In the genomic region with DNA sequence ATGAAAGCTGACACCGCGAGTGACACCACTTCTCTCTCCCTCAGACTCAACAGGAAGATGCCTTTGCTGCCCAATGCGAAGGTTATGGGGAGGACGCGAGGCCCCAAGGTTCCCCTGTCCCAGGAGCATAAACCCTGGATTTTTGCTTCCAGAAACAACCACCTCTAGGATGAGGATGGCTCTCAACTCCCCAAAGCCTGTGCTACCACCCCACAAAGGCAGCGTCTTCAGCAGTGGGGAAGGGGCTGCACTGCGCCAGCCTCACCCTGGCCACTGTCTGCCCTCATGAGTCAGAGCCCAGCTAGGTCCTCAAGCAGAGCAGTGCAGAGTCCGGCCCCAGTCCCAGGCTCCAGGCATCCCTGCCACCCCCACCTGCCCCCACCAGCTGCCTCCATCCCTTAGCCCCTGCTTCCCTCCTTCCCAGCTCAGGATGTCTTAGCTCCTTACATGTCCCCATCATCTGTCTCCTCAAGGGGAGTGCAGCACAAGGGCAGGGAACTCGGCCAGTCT, we compare ENCODE assay signal across 26 cellular contexts. TPM values are rescaled to one million over a fixed set of nuclear protein-coding genes. Genes with fewer than 3 reads are reported as not detected.
DNase-seq lines count a peak whose midpoint lies in the region; ATAC-seq, FAIRE-seq and TF ChIP-seq lines count a peak whose summit lies in the region.
"Had no signal": no experiment of that assay in that cellular context is flagged by ENCODE, and none has a peak within 500 bp of the region (broad histone marks: within the 10 kb centered on the region; RNA-seq: fewer than 3 reads in every experiment).

No MANE protein-coding gene starts in this region.

- intact Hi-C loops in kidney (cut with DNase I) (no loop called here), posterior vena cava (cut with DNase I) (no loop called here)

- H2BK5ac ChIP-seq in neuronal stem cell (ENCODE audit: low read length), result no peak overlapping the region

- WGBS in neuronal stem cell (ENCODE audit: extremely low coverage in 2 of 2, insufficient read length in 2 of 2, insufficient replicate concordance in 1 of 2), 2 donors, result no CpG with 5 or more reads among the region's 9 CpGs

- H3K4me1 ChIP-seq in kidney (ENCODE audit: control insufficient read depth in 1 of 2, insufficient read depth in 1 of 2, low read depth in 1 of 2, low read length in 2 of 2), result no peaks in the 10 kb centered on the region
- H3K4me1 ChIP-seq in neuronal stem cell (ENCODE audit: control insufficient read depth in 2 of 2, insufficient read depth in 1 of 2, low read depth in 1 of 2, low read length in 2 of 2), result no peaks in the 10 kb centered on the region

- no peak for TF ChIP-seq CTCF in kidney (IDR thresholded peaks at IDR 0.05; ENCODE audit: borderline replicate concordance, extremely low read depth, insufficient read depth)

- H3K4me3 ChIP-seq in kidney (ENCODE audit: low read length in 2 of 2) (no peak overlapping the region), neuronal stem cell (ENCODE audit: low read length in 2 of 2) (no peak overlapping the region)
- H3K4me3 ChIP-seq: GM23338 had no signal

- no peak overlapping the region for H4K8ac ChIP-seq in neuronal stem cell (ENCODE audit: low read depth, low read length)

- peak overlapping the region; percentile 1 for H3K18ac ChIP-seq in neuronal stem cell (ENCODE audit: low read length)

- no peaks in the 10 kb centered on the region for H3K79me1 ChIP-seq in neuronal stem cell (ENCODE audit: low read depth, low read length)

- no peak overlapping the region for H2BK120ac ChIP-seq in neuronal stem cell (ENCODE audit: low read depth, low read length)

- H3K27ac Mint-ChIP-seq in stimulated activated memory B cell treated with anti-CD40 and anti-IgM and Interleukin-4, amounts not matched to agents 10 μg/mL and 1 μg/mL and 100 μg/mL, for 72 hours, result peak overlapping the region; percentile 7
- H3K27ac Mint-ChIP-seq: GM23338, H9 had no signal

- H3K9me3 ChIP-seq in kidney (ENCODE audit: control insufficient read depth in 1 of 2, low read length in 2 of 2) (no peaks in the 10 kb centered on the region), neuronal stem cell (replicated peaks in 1 of 2; ENCODE audit: control insufficient read depth in 2 of 2, insufficient read depth in 1 of 2, low read depth in 1 of 2, low read length in 2 of 2) (no peaks in the 10 kb centered on the region)

- FAIRE-seq in kidney (lab: Jason Lieb, UNC), result no peak
- FAIRE-seq: GM12891, GM18507 had no signal

- H2BK15ac ChIP-seq in neuronal stem cell (ENCODE audit: low read length), result no peak overlapping the region

- no peak overlapping the region for H3K4me3 Mint-ChIP-seq in stimulated activated memory B cell treated with anti-CD40 and anti-IgM and Interleukin-4, amounts not matched to agents 10 μg/mL and 1 μg/mL and 100 μg/mL, for 72 hours
- H3K4me3 Mint-ChIP-seq: CD4-positive, alpha-beta memory T cell; GM23338; H9 had no signal

- H3K4me2 ChIP-seq in neuronal stem cell (ENCODE audit: insufficient read depth, low read length, poor library complexity, severe bottlenecking), result no peak overlapping the region
- H3K4me2 ChIP-seq: GM23338 had no signal

- H2AK5ac ChIP-seq in neuronal stem cell (ENCODE audit: low read depth, low read length), result no peak overlapping the region

- peaks cover 0 to 11% (median 0%) of the 10 kb centered on the region in 3 experiments for H3K27me3 ChIP-seq in neuronal stem cell (ENCODE audit: control insufficient read depth in 3 of 3, insufficient read depth in 3 of 3, low read depth in 1 of 3, low read length in 3 of 3)

- no peak overlapping the region for H2BK12ac ChIP-seq in neuronal stem cell (ENCODE audit: low read length)

- DNase-seq in kidney (peak; percentile 42), neuronal stem cell (ENCODE audit: low spot score) (no peak), posterior vena cava (ENCODE audit: low spot score) (peak; percentile 67), amygdala (lab: John Stamatoyannopoulos, UW) (no peak), foreskin melanocyte (no peak), NCI-H524 (lab: John Stamatoyannopoulos, UW) (no peak)
- DNase-seq: C1 segment of cervical spinal cord; Calu3; CD4-positive, alpha-beta memory T cell; COR-L47; DMS53; DMS79 treated with DMSO at 0.1 percent for 48 hours; GF-D8; H9 had no signal

- no peaks in the 10 kb centered on the region for H3K27me3 Mint-ChIP-seq in stimulated activated memory B cell treated with anti-CD40 and anti-IgM and Interleukin-4, amounts not matched to agents 10 μg/mL and 1 μg/mL and 100 μg/mL, for 72 hours

- no peak overlapping the region for H3K4ac ChIP-seq in neuronal stem cell (ENCODE audit: low read length)

- H3K27ac ChIP-seq in kidney (ENCODE audit: low read depth in 2 of 2, low read length in 2 of 2) (no peak overlapping the region), neuronal stem cell (replicated peaks; ENCODE audit: low read length) (no peak overlapping the region)

- no peaks in the 10 kb centered on the region for H3K9me3 Mint-ChIP-seq in stimulated activated memory B cell treated with anti-CD40 and anti-IgM and Interleukin-4, amounts not matched to agents 10 μg/mL and 1 μg/mL and 100 μg/mL, for 72 hours
- H3K9me3 Mint-ChIP-seq: CD4-positive, alpha-beta memory T cell; GM23338; H9 had no signal

- peak overlapping the region; percentile 76 for H3K14ac ChIP-seq in neuronal stem cell (ENCODE audit: low read length)

- no peaks in the 10 kb centered on the region for H3K36me3 Mint-ChIP-seq in stimulated activated memory B cell treated with anti-CD40 and anti-IgM and Interleukin-4, amounts not matched to agents 10 μg/mL and 1 μg/mL and 100 μg/mL, for 72 hours
- H3K36me3 Mint-ChIP-seq: CD4-positive, alpha-beta memory T cell had no signal

- no peaks in the 10 kb centered on the region for H3K36me3 ChIP-seq in kidney (ENCODE audit: control insufficient read depth in 1 of 2, insufficient read depth in 2 of 2, low read length in 2 of 2)
- H3K36me3 ChIP-seq in neuronal stem cell (replicated peaks in 1 of 2; ENCODE audit: control insufficient read depth in 2 of 2, insufficient read depth in 2 of 2, low read length in 2 of 2), result no peaks in the 10 kb centered on the region

- no peak for ATAC-seq in stimulated activated memory B cell treated with anti-CD40 and anti-IgM and Interleukin-4, amounts not matched to agents 10 μg/mL and 1 μg/mL and 100 μg/mL, for 72 hours
- no peak for ATAC-seq in HG02571 (IDR thresholded peaks at IDR 0.05; ENCODE audit: unreplicated experiment)
- ATAC-seq: GM23338, HCT116 had no signal

- no peaks in the 10 kb centered on the region for H3K4me1 Mint-ChIP-seq in stimulated activated memory B cell treated with anti-CD40 and anti-IgM and Interleukin-4, amounts not matched to agents 10 μg/mL and 1 μg/mL and 100 μg/mL, for 72 hours
- H3K4me1 Mint-ChIP-seq: CD4-positive, alpha-beta memory T cell; GM23338; H9 had no signal

- H3K9ac ChIP-seq in kidney (ENCODE audit: low read length in 2 of 2) (no peak overlapping the region), neuronal stem cell (ENCODE audit: low read depth, low read length, poor library complexity) (no peak overlapping the region)

- no peak overlapping the region for H4K91ac ChIP-seq in neuronal stem cell (ENCODE audit: low read depth, low read length, poor library complexity)

- peak overlapping the region; percentile 20 for H3K23ac ChIP-seq in neuronal stem cell (ENCODE audit: low read depth, low read length, poor library complexity)

- H2AFZ ChIP-seq in neuronal stem cell (ENCODE audit: low read length), result no peak overlapping the region
- H2AFZ ChIP-seq: GM23338 had no signal

RNA-seq across cellular contexts. Expression of gene SRARP, which starts 6.9 kb away (rescaled TPM):
- 0.22 TPM for total RNA-seq in kidney
- polyA plus RNA-seq in kidney (ENCODE audit: insufficient read depth, low read depth, low replicate concordance), result 4.0 TPM
- not detected for polyA plus RNA-seq in neuronal stem cell (2013, experiment 1 of 2)
- polyA plus RNA-seq in neuronal stem cell (2013, experiment 2 of 2), result not detected
- not detected for total RNA-seq in posterior vena cava
- total RNA-seq: A172; A673; Calu3; CD4-positive, alpha-beta memory T cell; Daoy; G401; GM23338; H4; H9 had no signal
- polyA plus RNA-seq: BJ; CD4-positive, alpha-beta memory T cell; GM23338 had no signal

RNA-seq across cellular contexts. Expression of gene HSPB7, which starts 20.7 kb away (rescaled TPM):
- total RNA-seq in kidney (29.1 TPM), posterior vena cava (100 to 1,000 TPM; 272 to 588 TPM)
- polyA plus RNA-seq in kidney (ENCODE audit: insufficient read depth, low read depth, low replicate concordance), result 17.0 TPM
- polyA plus RNA-seq in neuronal stem cell (2013, experiment 1 of 2), result not detected
- not detected for polyA plus RNA-seq in neuronal stem cell (2013, experiment 2 of 2)
- total RNA-seq: A172; A673; Calu3; CD4-positive, alpha-beta memory T cell; GM23338; H4; H9 had no signal
- polyA plus RNA-seq: CD4-positive, alpha-beta memory T cell had no signal

RNA-seq across cellular contexts. Expression of gene ZBTB17, which starts 21.2 kb away (rescaled TPM):
- total RNA-seq in kidney (41.5 TPM), posterior vena cava (10 to 100 TPM; 31.6 to 38.7 TPM)
- polyA plus RNA-seq in kidney (ENCODE audit: insufficient read depth, low read depth, low replicate concordance), result 33.1 TPM
- polyA plus RNA-seq in neuronal stem cell (2013, experiment 1 of 2), result 26.5 TPM
- polyA plus RNA-seq in neuronal stem cell (2013, experiment 2 of 2), result 28.4 TPM

RNA-seq across cellular contexts. Expression of gene CLCNKA, which starts 24.7 kb away (rescaled TPM):
- total RNA-seq in kidney (7.8 TPM), posterior vena cava (under 1 TPM; 0.51 to 0.90 TPM)
- polyA plus RNA-seq in kidney (ENCODE audit: insufficient read depth, low read depth, low replicate concordance), result 187 TPM
- 0.13 TPM for polyA plus RNA-seq in neuronal stem cell (2013, experiment 1 of 2)
- 0.08 TPM for polyA plus RNA-seq in neuronal stem cell (2013, experiment 2 of 2)
- total RNA-seq: A172; A673; Calu3; CD4-positive, alpha-beta memory T cell; Daoy; H4 had no signal
- polyA plus RNA-seq: CD4-positive, alpha-beta memory T cell had no signal

RNA-seq across cellular contexts. Expression of gene CLCNKB, which starts 46.5 kb away (rescaled TPM):
- total RNA-seq in kidney (60.6 TPM), posterior vena cava (under 1 TPM; 0.62 to 0.88 TPM)
- 519 TPM for polyA plus RNA-seq in kidney (ENCODE audit: insufficient read depth, low read depth, low replicate concordance)
- 2.9 TPM for polyA plus RNA-seq in neuronal stem cell (2013, experiment 1 of 2)
- 2.7 TPM for polyA plus RNA-seq in neuronal stem cell (2013, experiment 2 of 2)
- total RNA-seq: A172; Calu3; CD4-positive, alpha-beta memory T cell; H4 had no signal
- polyA plus RNA-seq: CD4-positive, alpha-beta memory T cell had no signal

Comparison
In these comparisons a context has a peak if more than half of its experiments do, and no peak if none do; other contexts are left out.
1. DNase-seq: peak in kidney (single experiment) and posterior vena cava (single experiment); none in neuronal stem cell (single experiment), amygdala (0 of 56), foreskin melanocyte (single experiment) and NCI-H524 (0 of 2).